In the genomic region with DNA sequence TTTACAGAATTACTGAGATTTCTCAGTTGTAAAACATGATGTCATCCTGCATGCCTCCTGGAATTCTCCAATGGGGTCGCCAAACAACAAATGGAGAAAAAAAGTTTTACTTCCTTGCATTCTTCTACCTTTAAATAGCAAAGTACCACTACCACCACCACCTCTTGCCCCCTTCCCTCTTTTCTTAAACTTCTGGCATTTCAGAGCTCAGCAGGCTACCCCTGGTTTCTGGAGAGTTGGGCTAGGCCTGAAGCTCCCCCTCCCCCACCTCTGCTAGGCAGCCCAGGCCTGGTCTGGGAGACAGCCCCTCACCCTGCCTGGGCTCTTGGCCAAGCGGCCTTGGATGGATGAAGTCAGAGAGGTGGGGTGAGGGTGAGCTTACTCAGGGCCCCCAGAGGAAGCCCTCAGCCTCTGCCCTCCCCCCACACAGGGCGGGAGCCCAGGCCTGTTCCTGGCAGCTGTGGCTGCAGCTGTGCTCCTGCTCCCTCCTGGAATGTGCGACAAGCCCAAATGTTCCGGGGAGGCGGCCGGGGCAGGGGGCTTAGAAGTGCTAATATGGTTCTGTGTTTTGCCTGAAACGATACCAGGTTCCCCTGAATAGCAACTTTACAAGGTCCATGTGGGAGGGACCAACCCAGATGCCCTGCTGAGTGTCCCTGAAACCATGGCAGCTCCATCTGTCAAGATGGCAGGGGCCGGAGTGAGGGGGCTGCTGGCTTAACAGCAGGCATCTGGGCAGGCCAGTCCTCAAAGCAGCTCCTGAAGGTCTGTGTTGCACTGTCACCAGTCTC, we compare ENCODE assay signal across 9 cellular contexts. TPM values are rescaled to one million over a fixed set of nuclear protein-coding genes. Genes with fewer than 3 reads are reported as not detected.
DNase-seq lines count a peak whose midpoint lies in the region; ATAC-seq and TF ChIP-seq lines count a peak whose summit lies in the region.
"Had no signal": no experiment of that assay in that cellular context is flagged by ENCODE, and none has a peak within 500 bp of the region (broad histone marks: within the 10 kb centered on the region; RNA-seq: fewer than 3 reads in every experiment).

No MANE protein-coding gene starts in this region.

- TF ChIP-seq POLR2A in stomach (IDR thresholded peaks at IDR 0.05), result no peak

- H3K27me3 ChIP-seq in stomach, result peaks cover 0 to 6% (median 0%) of the 10 kb centered on the region in 3 donors

- H3K9me3 ChIP-seq in stomach, result no peaks in the 10 kb centered on the region

- no peak for ATAC-seq in HG02840 (IDR thresholded peaks at IDR 0.05; ENCODE audit: low FRiP score, unreplicated experiment)
- no peak for ATAC-seq in activated CD4-positive, CD25-positive, alpha-beta regulatory T cell treated with anti-CD3 and anti-CD28 coated beads, Interleukin-2, amount 50 U/mL, for 24 hours

- H3K27ac ChIP-seq in stomach, result peak overlapping the region; percentile 52 to 83 (median 74)

- no peaks in the 10 kb centered on the region for H3K9me3 Mint-ChIP-seq in HFFc6
- H3K9me3 Mint-ChIP-seq in chondrocyte (ENCODE audit: low read depth), result no peaks in the 10 kb centered on the region
- H3K9me3 Mint-ChIP-seq: naive B cell had no signal

- no peaks in the 10 kb centered on the region for H3K36me3 ChIP-seq in stomach

- H3K4me3 Mint-ChIP-seq in HFFc6 (peak overlapping the region; percentile 18; the same call in 1 of the 2 replicates), chondrocyte (ENCODE audit: unreplicated experiment) (peak overlapping the region; percentile 25)

- H3K27ac Mint-ChIP-seq in HFFc6 (peak overlapping the region; percentile 86), chondrocyte (ENCODE audit: unreplicated experiment) (peak overlapping the region; percentile 99)

- intact Hi-C loops in stomach (cut with DNase I; ENCODE audit: low total_unique reads), result loop anchor here (5.0 kb wide), 1 partner anchor 61 kb away; no protein-coding TSS in a partner anchor

- H3K4me1 Mint-ChIP-seq in HFFc6 (ENCODE audit: low read depth) (peaks cover 78% of the 10 kb centered on the region), chondrocyte (ENCODE audit: low read depth) (peaks cover 84% of the 10 kb centered on the region)

- no peak overlapping the region for H3K4me3 ChIP-seq in stomach

- TF ChIP-seq CTCF in HFFc6 (IDR thresholded peaks at IDR 0.05) (no peak), chondrocyte (IDR thresholded peaks at IDR 0.05) (no peak), stomach (IDR thresholded peaks at IDR 0.05) (no peak)

- no peak for TF ChIP-seq EP300 in stomach (IDR thresholded peaks at IDR 0.05)

- H3K36me3 Mint-ChIP-seq in HFFc6 (ENCODE audit: low read depth) (peaks cover 7% of the 10 kb centered on the region), chondrocyte (ENCODE audit: low read depth) (peaks cover 11% of the 10 kb centered on the region)

- peaks cover 7 to 71% (median 32%) of the 10 kb centered on the region in 4 donors for H3K4me1 ChIP-seq in stomach

- DNase-seq in HFFc6 (no peak), chondrocyte (ENCODE audit: low spot score) (peak; percentile 95), kidney glomerular epithelial cell (lab: John Stamatoyannopoulos, UW) (peak; percentile 85), stomach (no peak), NCI-H128 (lab: John Stamatoyannopoulos, UW; ENCODE audit: unreplicated experiment) (no peak)
- DNase-seq in central memory CD4-positive, alpha-beta T cell, result no peak
- DNase-seq: naive B cell had no signal

- H3K27me3 Mint-ChIP-seq in HFFc6 (ENCODE audit: insufficient read depth), result no peaks in the 10 kb centered on the region; the same call in 1 of the 2 replicates
- H3K27me3 Mint-ChIP-seq in chondrocyte (ENCODE audit: low read depth), result no peaks in the 10 kb centered on the region
- H3K27me3 Mint-ChIP-seq: naive B cell had no signal

- WGBS in stomach, 5 donors, result 42 to 67% (median 60%) methylated on average over 6 to 9 of the region's 9 CpGs

RNA-seq across cellular contexts. Expression of gene CCIN, which starts 5.9 kb away (rescaled TPM):
- total RNA-seq in HFFc6 (2021; fragmentation: NEBNext Ultra II Directional; extraction: Animal tissue kit (Norgen Biotek cat#: 25700)), result 1 to 10 TPM in 1 of 6 experiments, under 1 TPM in 5; 0.59 to 2.5 (median 0.73) TPM
- total RNA-seq in chondrocyte (2.4 to 2.7 TPM (median 2.4 TPM) in 3 replicates), stomach (1 to 10 TPM in 2 of 5 donors, under 1 TPM in 1, not detected in 2; 0.45 to 1.3 (median 1.2) TPM)
- polyA plus RNA-seq in stomach, result under 1 TPM in 2 of 3 donors, not detected in 1; 0.08 to 0.31 TPM

RNA-seq across cellular contexts. Expression of gene GLIPR2, which starts 26.7 kb away (rescaled TPM):
- 10 to 100 TPM; 18.1 to 24.7 (median 23.4) TPM for total RNA-seq in HFFc6 (2021; fragmentation: NEBNext Ultra II Directional; extraction: Animal tissue kit (Norgen Biotek cat#: 25700))
- total RNA-seq in chondrocyte, result 101 to 110 TPM (median 102 TPM) in 3 replicates
- 10 to 100 TPM in 4 of 5 donors, 1 to 10 TPM in 1; 3.5 to 40.6 (median 33.5) TPM for total RNA-seq in stomach
- polyA plus RNA-seq in stomach, result 10 to 100 TPM; 22.0 to 37.9 (median 32.1) TPM

RNA-seq across cellular contexts. Expression of gene CLTA, which starts 27.5 kb away (rescaled TPM):
- total RNA-seq in HFFc6 (2021; fragmentation: NEBNext Ultra II Directional; extraction: Animal tissue kit (Norgen Biotek cat#: 25700)), result 100 to 1,000 TPM; 247 to 272 (median 259) TPM
- total RNA-seq in chondrocyte, result 200 to 243 TPM (median 240 TPM) in 3 replicates
- total RNA-seq in stomach, result 100 to 1,000 TPM in 3 of 5 donors, 10 to 100 TPM in 2; 25.1 to 890 (median 117) TPM
- polyA plus RNA-seq in stomach, result 100 to 1,000 TPM; 164 to 322 (median 196) TPM

Comparison
In these comparisons a context has a peak if more than half of its experiments do, and no peak if none do; other contexts are left out.
1. DNase-seq: peak in chondrocyte (single experiment) and kidney glomerular epithelial cell (single experiment); none in HFFc6 (single experiment), stomach (single experiment), central memory CD4-positive, alpha-beta T cell (single experiment) and NCI-H128 (single experiment).